In the genomic region with DNA sequence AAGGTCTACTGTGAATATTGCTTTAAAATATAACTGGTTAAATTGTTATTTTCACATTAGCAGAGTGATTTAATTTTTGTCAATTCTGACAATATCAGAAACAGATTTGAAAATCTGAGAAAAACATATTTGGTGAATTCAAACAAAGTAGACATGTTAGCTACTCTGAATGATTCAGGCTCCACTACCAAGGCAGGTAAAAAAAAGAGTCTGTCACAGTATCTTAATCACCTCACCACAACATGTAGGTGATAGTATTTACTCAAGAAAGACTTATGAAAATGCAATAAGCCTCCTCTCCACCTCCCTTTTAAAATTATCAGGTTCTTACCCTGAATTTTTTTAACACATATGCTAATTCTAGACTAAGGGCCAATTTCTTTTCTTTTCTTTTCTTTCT, we compare ENCODE assay signal across 12 cellular contexts. TPM values are rescaled to one million over a fixed set of nuclear protein-coding genes. Genes with fewer than 3 reads are reported as not detected.
"Had no signal": no experiment of that assay in that cellular context is flagged by ENCODE, and none has a peak within 500 bp of the region (broad histone marks: within the 10 kb centered on the region; RNA-seq: fewer than 3 reads in every experiment).

No MANE protein-coding gene starts in this region.

- H3K9me3 ChIP-seq: HAP-1 had no signal

- H3K4me3 ChIP-seq: GM23248, GM23338, HAP-1 had no signal

- DNase-seq: GM23248, GOT3, H7, H9, HCEC 1CT, HFFc6 had no signal

- H3K4me2 ChIP-seq: GM23338 had no signal

- H3K27ac Mint-ChIP-seq: GM23338, H9, HFFc6 had no signal

- ATAC-seq: GM23338, HCT116 had no signal

- H3K36me3 ChIP-seq: HAP-1 had no signal

- H3K27ac ChIP-seq: GM23248 had no signal

- H3K4me3 Mint-ChIP-seq: GM23338, H9, HFFc6 had no signal

- FAIRE-seq: H1, H54 had no signal

- H3K4me1 ChIP-seq: HAP-1 had no signal

- H3K9ac ChIP-seq: GM23248 had no signal

- H3K9me3 Mint-ChIP-seq: GM23338, H9, HFFc6 had no signal

- H2AFZ ChIP-seq: GM23248, GM23338 had no signal

RNA-seq across cellular contexts. Expression of gene DDI1, which starts 42.6 kb away (rescaled TPM):
- total RNA-seq: GM23248, GM23338, H1, H4, H7, H9, HFFc6 had no signal
- polyA plus RNA-seq: GM23248, H1 had no signal
